In genomic region chr21:45575304-45575992, GRCh38 we compare ENCODE assay signal across 24 cellular contexts. TPM values are rescaled to one million over a fixed set of nuclear protein-coding genes. Genes with fewer than 3 reads are reported as not detected.
DNase-seq lines count a peak whose midpoint lies in the region; ATAC-seq and TF ChIP-seq lines count a peak whose summit lies in the region.
"Had no signal": no experiment of that assay in that cellular context is flagged by ENCODE, and none has a peak within 500 bp of the region (broad histone marks: within the 10 kb centered on the region; RNA-seq: fewer than 3 reads in every experiment).

No MANE protein-coding gene starts in this region.

- H3K27me3 ChIP-seq in DND-41 (ENCODE audit: insufficient read depth, low read length, poor library complexity), result no peaks in the 10 kb centered on the region
- H3K27me3 ChIP-seq in endodermal cell (ENCODE audit: control insufficient read depth, insufficient read depth, low read length, poor library complexity, severe bottlenecking), result no peaks in the 10 kb centered on the region
- H3K27me3 ChIP-seq in spleen (replicated peaks in 1 of 7), result peaks cover 0 to 59% (median 0%) of the 10 kb centered on the region in 7 donors
- H3K27me3 ChIP-seq: hepatocyte, tibial nerve had no signal

- TF ChIP-seq POLR2A in spleen (IDR thresholded peaks at IDR 0.05), result no peak

- H4K20me1 ChIP-seq in DND-41 (ENCODE audit: insufficient read depth, low read length), result no peaks in the 10 kb centered on the region

- peak; percentile 21 for DNase-seq in activated CD4-positive, CD25-positive, alpha-beta regulatory T cell treated with anti-CD3 and anti-CD28 coated beads, Interleukin-2, amount 50 U/mL, for 72 hours
- no peak for DNase-seq in activated CD4-positive, CD25-positive, alpha-beta regulatory T cell (lab: John Stamatoyannopoulos, UW)
- DNase-seq in DND-41, result no peak
- DNase-seq in endodermal cell, result peak; percentile 35
- peak; percentile 68 for DNase-seq in spleen
- DNase-seq in EL, result no peak
- no peak for DNase-seq in SIG-M5 treated with dmso at 0.1 percent for 504 hours (lab: John Stamatoyannopoulos, UW; ENCODE audit: unreplicated experiment)
- DNase-seq: 8988T; activated CD4-positive, alpha-beta memory T cell treated with anti-CD3 and anti-CD28 coated beads, Interleukin-2, amount 10 ng/mL, durations not matched to agents 7 days and 5 days; anterior cingulate cortex; CD4-positive, alpha-beta memory T cell; effector CD4-positive, alpha-beta T cell; NCI-H1048; NCI-H1694 treated with DMSO at 0.1 percent for 48 hours; nephron progenitor cell; RPMI8226; stimulated activated CD4-positive, alpha-beta T cell treated with anti-CD3 and anti-CD28 coated beads, Interleukin-4, amount 100 ng/mL, for 1 hour had no signal

- intact Hi-C loops in spleen (cut with DNase I; ENCODE audit: low total_unique reads), result no loop called here

- peaks cover 10% of the 10 kb centered on the region for H3K27me3 Mint-ChIP-seq in endodermal cell (ENCODE audit: insufficient read depth)
- H3K27me3 Mint-ChIP-seq: CD4-positive, alpha-beta memory T cell had no signal

- H3K27ac Mint-ChIP-seq in endodermal cell, result no peak overlapping the region
- H3K27ac Mint-ChIP-seq: activated CD4-positive, alpha-beta memory T cell treated with anti-CD3 and anti-CD28 coated beads, Interleukin-2, amount 10 ng/mL, durations not matched to agents 7 days and 5 days; CD4-positive, alpha-beta memory T cell; nephron progenitor cell had no signal

- H3K4me2 ChIP-seq in DND-41 (ENCODE audit: insufficient read depth, low read length), result no peak overlapping the region
- H3K4me2 ChIP-seq: hepatocyte had no signal

- no peaks in the 10 kb centered on the region for H3K4me1 Mint-ChIP-seq in endodermal cell
- H3K4me1 Mint-ChIP-seq: activated CD4-positive, alpha-beta memory T cell treated with anti-CD3 and anti-CD28 coated beads, Interleukin-2, amount 10 ng/mL, durations not matched to agents 7 days and 5 days; CD4-positive, alpha-beta memory T cell had no signal

- H3K4me1 ChIP-seq in DND-41 (ENCODE audit: insufficient read depth, low read length) (no peaks in the 10 kb centered on the region), endodermal cell (ENCODE audit: control insufficient read depth, insufficient read depth, low read length) (no peaks in the 10 kb centered on the region), spleen (no peaks in the 10 kb centered on the region)
- H3K4me1 ChIP-seq: parathyroid adenoma had no signal

- H3K27ac ChIP-seq in DND-41 (ENCODE audit: low read length) (no peak overlapping the region), endodermal cell (ENCODE audit: low read depth, low read length) (no peak overlapping the region), spleen (no peak overlapping the region)
- H3K27ac ChIP-seq: gastroesophageal sphincter, hepatocyte, parathyroid adenoma had no signal

- H3K4me3 Mint-ChIP-seq in endodermal cell, result no peak overlapping the region
- H3K4me3 Mint-ChIP-seq: activated CD4-positive, alpha-beta memory T cell treated with anti-CD3 and anti-CD28 coated beads, Interleukin-2, amount 10 ng/mL, durations not matched to agents 7 days and 5 days; nephron progenitor cell had no signal

- H3K79me2 ChIP-seq in DND-41 (ENCODE audit: insufficient read depth, low read length), result no peaks in the 10 kb centered on the region
- H3K79me2 ChIP-seq: hepatocyte, parathyroid adenoma had no signal

- H3K4me3 ChIP-seq in DND-41 (ENCODE audit: low read depth in 1 of 2, low read length in 2 of 2), result no peak overlapping the region
- no peak overlapping the region for H3K4me3 ChIP-seq in endodermal cell (ENCODE audit: low read length)
- H3K4me3 ChIP-seq in spleen, result no peak overlapping the region
- H3K4me3 ChIP-seq: gastroesophageal sphincter, hepatocyte, tibial nerve had no signal

- H3K9ac ChIP-seq in DND-41 (ENCODE audit: low read depth, low read length), result no peak overlapping the region
- no peak overlapping the region for H3K9ac ChIP-seq in endodermal cell (ENCODE audit: extremely low read depth, low read length, poor library complexity, severe bottlenecking)
- H3K9ac ChIP-seq: parathyroid adenoma had no signal

- 92 to 96% methylated on average over 20 to 26 of the region's 26 CpGs for WGBS in endodermal cell (ENCODE audit: insufficient coverage in 1 of 2, insufficient read length in 1 of 2), 2 experiments
- 77 to 84% (median 81%) methylated on average over 11 to 26 of the region's 26 CpGs for WGBS in spleen, 5 donors

- no peak overlapping the region for H2AFZ ChIP-seq in DND-41 (ENCODE audit: low read depth, low read length)
- H2AFZ ChIP-seq: hepatocyte, parathyroid adenoma had no signal

- H3K36me3 ChIP-seq in DND-41 (ENCODE audit: insufficient read depth, low read length) (no peaks in the 10 kb centered on the region), endodermal cell (ENCODE audit: control insufficient read depth, insufficient read depth, low read length) (no peaks in the 10 kb centered on the region), spleen (no peaks in the 10 kb centered on the region)
- H3K36me3 ChIP-seq: gastroesophageal sphincter, tibial nerve had no signal

- H3K9me3 Mint-ChIP-seq in endodermal cell, result no peaks in the 10 kb centered on the region
- H3K9me3 Mint-ChIP-seq: activated CD4-positive, alpha-beta memory T cell treated with anti-CD3 and anti-CD28 coated beads, Interleukin-2, amount 10 ng/mL, durations not matched to agents 7 days and 5 days; activated naive CD4-positive, alpha-beta T cell treated with anti-CD3 and anti-CD28 coated beads, Interleukin-2, amount 50 U/mL, for 72 hours; CD4-positive, alpha-beta memory T cell; nephron progenitor cell had no signal

- H3K9me3 ChIP-seq in DND-41 (ENCODE audit: insufficient read depth, low read length, severe bottlenecking) (no peaks in the 10 kb centered on the region), endodermal cell (ENCODE audit: control insufficient read depth, low read length) (no peaks in the 10 kb centered on the region), spleen (no peaks in the 10 kb centered on the region)
- H3K9me3 ChIP-seq: gastroesophageal sphincter, tibial nerve had no signal

- no peaks in the 10 kb centered on the region for H3K36me3 Mint-ChIP-seq in endodermal cell (ENCODE audit: low read depth)
- H3K36me3 Mint-ChIP-seq: activated naive CD4-positive, alpha-beta T cell treated with anti-CD3 and anti-CD28 coated beads, Interleukin-2, amount 50 U/mL, for 72 hours; CD4-positive, alpha-beta memory T cell had no signal

- ATAC-seq in DND-41 (ENCODE audit: insufficient read depth, low read depth), result 0 out of 3 replicates have a peak, but pooled peaks have one; percentile 21
- no peak for ATAC-seq in HG02981 (IDR thresholded peaks at IDR 0.05; ENCODE audit: unreplicated experiment)
- ATAC-seq: activated CD4-positive, CD25-positive, alpha-beta regulatory T cell treated with anti-CD3 and anti-CD28 coated beads, Interleukin-2, amount 50 U/mL, for 24 hours; activated naive CD4-positive, alpha-beta T cell treated with anti-CD3 and anti-CD28 coated beads, Interleukin-2, amount 50 U/mL, for 72 hours; gastroesophageal sphincter had no signal

- TF ChIP-seq CTCF in DND-41 (IDR thresholded peaks at IDR 0.05; ENCODE audit: borderline replicate concordance, extremely low read depth, low read length, poor library complexity, severe bottlenecking), result peak; percentile 4
- TF ChIP-seq CTCF in endodermal cell (conservative IDR thresholded peaks at IDR 0.05), result no peak
- TF ChIP-seq CTCF in spleen (IDR thresholded peaks at IDR 0.05 in 8 of 11, conservative IDR thresholded peaks at IDR 0.05 in 3 of 11), result no peak

RNA-seq across cellular contexts. Expression of gene SLC19A1, which starts 33.2 kb away (rescaled TPM):
- 10 to 100 TPM; 28.8 to 29.4 TPM for total RNA-seq in endodermal cell
- 19.9 TPM for polyA plus RNA-seq in endodermal cell (2013, experiment 1 of 2)
- 16.4 TPM for polyA plus RNA-seq in endodermal cell (2013, experiment 2 of 2)
- 10 to 100 TPM; 21.6 to 52.8 (median 35.0) TPM for total RNA-seq in spleen
- 10 to 100 TPM in 2 of 3 donors, 1 to 10 TPM in 1; 7.5 to 17.6 (median 13.3) TPM for polyA plus RNA-seq in spleen

Comparison
In these comparisons a context has a peak if more than half of its experiments do, and no peak if none do; other contexts are left out.
1. DNase-seq: peak in activated CD4-positive, CD25-positive, alpha-beta regulatory T cell treated with anti-CD3 and anti-CD28 coated beads, Interleukin-2, amount 50 U/mL, for 72 hours (single experiment), endodermal cell (single experiment) and spleen (single experiment); none in activated CD4-positive, CD25-positive, alpha-beta regulatory T cell (0 of 4), DND-41 (single experiment), EL (single experiment) and SIG-M5 treated with dmso at 0.1 percent for 504 hours (single experiment).